In the genomic region with DNA sequence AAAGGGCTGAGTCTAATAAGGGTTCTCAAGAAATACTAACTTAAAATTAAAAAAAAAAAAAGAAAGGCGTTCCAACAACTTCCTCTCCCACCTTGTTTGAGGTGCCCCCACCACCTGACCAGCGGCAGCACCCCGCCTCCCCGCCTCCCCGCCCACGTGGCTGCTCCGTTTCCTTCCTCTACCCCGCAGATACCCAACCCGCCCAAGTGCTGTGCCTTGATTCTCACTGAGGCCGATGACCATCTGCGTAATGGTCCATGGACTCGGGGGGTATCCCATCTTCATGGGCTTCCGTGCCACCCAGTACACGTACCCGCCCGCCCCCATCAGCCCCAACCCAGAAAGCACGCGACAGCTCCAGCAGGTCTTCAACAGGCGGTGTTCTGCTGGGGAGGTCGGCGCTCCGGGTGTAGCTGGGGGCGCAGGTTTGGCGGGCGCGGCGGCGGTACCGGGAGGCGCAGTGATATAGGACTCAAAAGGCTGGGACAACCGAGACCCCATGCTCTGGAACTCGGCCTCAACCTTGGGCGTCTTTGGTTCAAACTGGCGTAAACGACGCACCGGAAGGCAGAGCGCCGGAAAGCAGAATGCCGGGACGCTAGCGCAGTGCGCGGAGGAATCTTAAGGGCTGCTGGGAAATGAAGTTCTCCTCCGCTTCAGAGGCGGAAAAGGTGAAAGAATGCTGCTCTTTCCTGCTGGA, we compare ENCODE assay signal across 8 cellular contexts. TPM values are rescaled to one million over a fixed set of nuclear protein-coding genes. Genes with fewer than 3 reads are reported as not detected.
DNase-seq lines count a peak whose midpoint lies in the region; ATAC-seq, FAIRE-seq and TF ChIP-seq lines count a peak whose summit lies in the region.

A gene with protein sequence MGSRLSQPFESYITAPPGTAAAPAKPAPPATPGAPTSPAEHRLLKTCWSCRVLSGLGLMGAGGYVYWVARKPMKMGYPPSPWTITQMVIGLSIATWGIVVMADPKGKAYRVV (minus strand): TSS at position 545 of the 700 bp plus-strand sequence. CDS start 44 bp downstream, at position 501.

- peak within 1 kb of the TSS; percentile 97 for H3K4me3 Mint-ChIP-seq in astrocyte (ENCODE audit: unreplicated experiment)

- H2AFZ ChIP-seq in astrocyte (ENCODE audit: low read depth, low read length): peak within 1 kb of the TSS; percentile 86

- no peaks in the 10 kb centered on the region for H4K20me1 ChIP-seq in astrocyte (ENCODE audit: insufficient read depth, low read length)

- DNase-seq in GM13976 (ENCODE audit: low spot score) (peak; percentile 85), NCI-H146 (lab: John Stamatoyannopoulos, UW) (peak; percentile 92), T-helper 22 cell (ENCODE audit: low read depth) (peak; percentile 46), astrocyte (ENCODE audit: low read depth) (peak; percentile 84), hippocampal formation (lab: John Stamatoyannopoulos, UW) (peak; percentile 69 to 74), retina (peak; percentile 85), OCI-M2 (lab: John Stamatoyannopoulos, UW; ENCODE audit: unreplicated experiment) (no peak)

- H3K4me3 ChIP-seq in astrocyte (ENCODE audit: insufficient read depth, low read depth, low read length): peak within 1 kb of the TSS; percentile 72

- H3K4me1 ChIP-seq in astrocyte (ENCODE audit: insufficient read depth, low read length): peaks cover 8% of the 10 kb centered on the region

- H3K27ac ChIP-seq in astrocyte (ENCODE audit: low read depth, low read length): peak within 1 kb of the TSS; percentile 81

- peaks cover 13% of the 10 kb centered on the region for H3K79me2 ChIP-seq in astrocyte (ENCODE audit: insufficient read depth, low read length)

- H3K36me3 Mint-ChIP-seq in astrocyte (ENCODE audit: low read depth, unreplicated experiment): no peaks in the 10 kb centered on the region

- in situ Hi-C loops in GM13976 (cut with MboI; ENCODE audit: low sequenced_read_pairs, unreplicated experiment): no loop called here

- peak; percentile 49 for FAIRE-seq in astrocyte (lab: Jason Lieb, UNC)

- peak within 1 kb of the TSS; percentile 90 for H3K9ac ChIP-seq in astrocyte (ENCODE audit: low read length)

- TF ChIP-seq CTCF in GM13976 (IDR thresholded peaks at IDR 0.05; ENCODE audit: borderline replicate concordance, control extremely low read depth, extremely low read depth, insufficient read depth, missing control alignments) (no peak), astrocyte (IDR thresholded peaks at IDR 0.05; ENCODE audit: insufficient read depth, low read depth, low read length) (no peak)

- no peaks in the 10 kb centered on the region for H3K9me3 ChIP-seq in astrocyte (ENCODE audit: insufficient read depth, low read depth, low read length)

- H3K9me3 Mint-ChIP-seq in astrocyte (ENCODE audit: unreplicated experiment): no peaks in the 10 kb centered on the region

- peak within 1 kb of the TSS; percentile 66 for H3K27ac Mint-ChIP-seq in astrocyte (ENCODE audit: unreplicated experiment)

- peaks cover 3% of the 10 kb centered on the region for H3K36me3 ChIP-seq in astrocyte (ENCODE audit: insufficient read depth, low read length)

- ATAC-seq in HG02798 (IDR thresholded peaks at IDR 0.05; ENCODE audit: poor library complexity, unreplicated experiment): peak; percentile 94

- no peaks in the 10 kb centered on the region for H3K27me3 ChIP-seq in astrocyte (ENCODE audit: insufficient read depth, low read length)

- H3K4me1 Mint-ChIP-seq in astrocyte (ENCODE audit: low read depth, unreplicated experiment): peaks cover 11% of the 10 kb centered on the region

- H3K27me3 Mint-ChIP-seq in astrocyte (ENCODE audit: low read depth, unreplicated experiment): no peaks in the 10 kb centered on the region

- peak within 1 kb of the TSS; percentile 94 for H3K4me2 ChIP-seq in astrocyte (ENCODE audit: low read length)

RNA-seq across cellular contexts. Expression of the gene that starts here (rescaled TPM):
- total RNA-seq in astrocyte: 36.0 and 44.0 TPM in 2 replicates
